Comparison of ENCODE assay signal across 8 cellular contexts in the genomic region with DNA sequence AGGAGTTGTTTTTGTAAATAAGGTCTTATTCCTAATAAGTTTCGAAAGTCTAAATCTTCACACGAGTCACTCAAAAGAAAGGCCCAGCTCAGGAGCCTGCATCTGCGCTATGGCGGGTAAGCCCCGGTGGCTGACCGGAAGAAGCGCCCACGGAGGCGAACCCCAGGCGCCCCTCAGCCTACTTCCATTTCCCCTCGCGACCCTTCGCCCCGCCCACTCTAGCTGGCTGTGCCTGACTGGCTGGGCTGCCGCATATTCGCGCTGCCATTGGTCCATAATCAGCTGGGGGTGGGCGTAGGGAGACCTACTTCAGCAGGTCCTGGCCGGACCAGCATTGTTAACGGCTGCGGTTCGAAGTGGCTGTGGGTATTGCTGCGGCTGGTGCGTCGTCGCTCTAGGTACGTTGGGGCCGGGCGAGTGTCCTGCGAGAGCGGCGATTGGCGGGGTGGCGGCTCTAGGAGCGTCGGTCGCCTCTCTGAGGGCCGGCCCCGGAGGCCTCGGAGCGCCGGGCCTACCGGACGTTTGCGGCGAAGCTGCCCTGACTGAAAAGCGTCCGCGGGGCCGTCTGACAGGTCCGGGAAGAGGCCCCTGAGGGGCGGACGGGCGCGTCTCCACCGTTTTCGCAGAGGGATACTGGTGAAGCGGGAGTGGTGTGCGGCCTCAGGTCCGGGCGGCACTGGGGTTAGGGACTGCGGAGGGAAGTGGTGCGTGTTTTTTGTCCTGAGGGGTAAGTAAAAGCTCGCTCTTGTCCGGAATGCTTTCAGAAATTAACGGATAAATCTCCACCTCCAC. TPM values are rescaled to one million over a fixed set of nuclear protein-coding genes. Genes with fewer than 3 reads are reported as not detected.
DNase-seq lines count a peak whose midpoint lies in the region; ATAC-seq, FAIRE-seq and TF ChIP-seq lines count a peak whose summit lies in the region.

A gene with protein sequence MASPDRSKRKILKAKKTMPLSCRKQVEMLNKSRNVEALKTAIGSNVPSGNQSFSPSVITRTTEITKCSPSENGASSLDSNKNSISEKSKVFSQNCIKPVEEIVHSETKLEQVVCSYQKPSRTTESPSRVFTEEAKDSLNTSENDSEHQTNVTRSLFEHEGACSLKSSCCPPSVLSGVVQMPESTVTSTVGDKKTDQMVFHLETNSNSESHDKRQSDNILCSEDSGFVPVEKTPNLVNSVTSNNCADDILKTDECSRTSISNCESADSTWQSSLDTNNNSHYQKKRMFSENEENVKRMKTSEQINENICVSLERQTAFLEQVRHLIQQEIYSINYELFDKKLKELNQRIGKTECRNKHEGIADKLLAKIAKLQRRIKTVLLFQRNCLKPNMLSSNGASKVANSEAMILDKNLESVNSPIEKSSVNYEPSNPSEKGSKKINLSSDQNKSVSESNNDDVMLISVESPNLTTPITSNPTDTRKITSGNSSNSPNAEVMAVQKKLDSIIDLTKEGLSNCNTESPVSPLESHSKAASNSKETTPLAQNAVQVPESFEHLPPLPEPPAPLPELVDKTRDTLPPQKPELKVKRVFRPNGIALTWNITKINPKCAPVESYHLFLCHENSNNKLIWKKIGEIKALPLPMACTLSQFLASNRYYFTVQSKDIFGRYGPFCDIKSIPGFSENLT (plus strand): TSS at position 337 of the 792 bp plus-strand sequence. CDS start 44,560 bp downstream, outside the sequence.

- no peaks in the 10 kb centered on the region for H3K9me3 ChIP-seq in right cardiac atrium (ENCODE audit: control insufficient read depth, low read length)
- H3K9me3 ChIP-seq in uterus = no peaks in the 10 kb centered on the region

- intact Hi-C loops in T-helper 1 cell treated with Interleukin-12 subunit alpha and Interleukin-12 subunit beta and Interleukin-4 antibody, amounts not matched to agents 30 ng/mL and 1 ng/mL, for 36 hours (cut with micrococcal nuclease) = loop anchor here (2.0 to 5.0 kb wide), 6 partner anchors 57 to 1294 kb away; a partner anchor contains a TSS
- intact Hi-C loops in right cardiac atrium (cut with DNase I) (no loop called here), uterus (cut with DNase I; ENCODE audit: low total_unique reads) (no loop called here)

- H3K4me3 ChIP-seq in AG09309 (ENCODE audit: control insufficient read depth, low read depth, low read length) (peak within 1 kb of the TSS; percentile 41), right cardiac atrium (ENCODE audit: low read length) (peak within 1 kb of the TSS; percentile 66), uterus (peak within 1 kb of the TSS; percentile 40 to 55)

- TF ChIP-seq CTCF in AG09309 (IDR thresholded peaks at IDR 0.05; ENCODE audit: control insufficient read depth, insufficient read depth, low read depth, low read length, missing control alignments) = no peak
- TF ChIP-seq CTCF in uterus (IDR thresholded peaks at IDR 0.05) = no peak

- peak; percentile 80 for ATAC-seq in HG03460 (IDR thresholded peaks at IDR 0.05; ENCODE audit: unreplicated experiment)
- ATAC-seq in right cardiac atrium = peak; percentile 99 to 100

- TF ChIP-seq POLR2A in uterus (IDR thresholded peaks at IDR 0.05) = peak in 1 of 2 donors; percentile 62

- no peaks in the 10 kb centered on the region for H3K4me1 ChIP-seq in right cardiac atrium (ENCODE audit: control insufficient read depth, insufficient read depth, low read length)
- no peaks in the 10 kb centered on the region for H3K4me1 ChIP-seq in uterus

- no peak for DNase-seq in AG09309 (ENCODE audit: low read depth)
- peak; percentile 75 for DNase-seq in GM19239 (ENCODE audit: insufficient read length, low spot score)
- peak in 53 of 56 donors; percentile 2 to 84 (median 63) for DNase-seq in amygdala (lab: John Stamatoyannopoulos, UW)
- peak; percentile 93 to 97 (median 96) for DNase-seq in right cardiac atrium
- peak; percentile 78 for DNase-seq in pulmonary artery endothelial cell (ENCODE audit: low read depth, low spot score)
- peak; percentile 65 to 73 for DNase-seq in uterus

- peak within 1 kb of the TSS; percentile 52 for H3K27ac ChIP-seq in right cardiac atrium (ENCODE audit: low read length)
- peak within 1 kb of the TSS in 1 of 2 donors; percentile 48 for H3K27ac ChIP-seq in uterus

- 5% methylated on average over 66 of the region's 66 CpGs for WGBS in right cardiac atrium

- H3K27me3 ChIP-seq in right cardiac atrium (ENCODE audit: control insufficient read depth, insufficient read depth) = no peaks in the 10 kb centered on the region
- no peaks in the 10 kb centered on the region for H3K27me3 ChIP-seq in uterus

- H3K36me3 ChIP-seq in uterus = no peaks in the 10 kb centered on the region

- peak; percentile 97 for FAIRE-seq in GM19239 (lab: Jason Lieb, UNC)

RNA-seq across cellular contexts. Expression of the gene that starts here (rescaled TPM):
- total RNA-seq in T-helper 1 cell treated with Interleukin-12 subunit alpha and Interleukin-12 subunit beta and Interleukin-4 antibody, amounts not matched to agents 30 ng/mL and 1 ng/mL, for 36 hours = 50.6 and 52.9 TPM in 2 replicates
- 10 to 100 TPM; 27.3 to 36.9 (median 29.2) TPM for total RNA-seq in right cardiac atrium
- polyA plus RNA-seq in right cardiac atrium = 43.2 TPM
- 6.1 and 8.1 TPM in 2 replicates for total RNA-seq in pulmonary artery endothelial cell
- total RNA-seq in uterus = 10 to 100 TPM in 1 of 4 donors, 1 to 10 TPM in 2, not detected in 1; 6.4 to 21.7 (median 6.9) TPM
